In genomic region chrX:94662665-94663064, GRCh38 we compare ENCODE assay signal across 16 cellular contexts.
DNase-seq lines count a peak whose midpoint lies in the region; ATAC-seq and TF ChIP-seq lines count a peak whose summit lies in the region.
"Had no signal": no experiment of that assay in that cellular context is flagged by ENCODE, and none has a peak within 500 bp of the region (broad histone marks: within the 10 kb centered on the region; RNA-seq: fewer than 3 reads in every experiment).

No MANE protein-coding gene starts in this region.

- in situ Hi-C loops in KBM-7 (cut with MboI; ENCODE audit: low pct_unique_long_range_greater_than_20kb, low sequenced_read_pairs): no loop called here

- H3K79me2 ChIP-seq in mesendoderm (ENCODE audit: control insufficient read depth, insufficient read depth, low read length): no peaks in the 10 kb centered on the region

- no peak overlapping the region for H4K5ac ChIP-seq in mesendoderm (ENCODE audit: low read length)

- no peak overlapping the region for H2AK5ac ChIP-seq in mesendoderm (ENCODE audit: low read length)

- no peak overlapping the region for H3K9ac ChIP-seq in mesendoderm (ENCODE audit: low read length)

- no peak overlapping the region for H2BK15ac ChIP-seq in mesendoderm (replicated peaks; ENCODE audit: low read depth)

- no peak overlapping the region for H2BK5ac ChIP-seq in mesendoderm (ENCODE audit: low read length)

- H3K4ac ChIP-seq in mesendoderm (ENCODE audit: low read depth, low read length): no peak overlapping the region

- no peaks in the 10 kb centered on the region for H3K36me3 ChIP-seq in mesendoderm (ENCODE audit: control insufficient read depth, insufficient read depth, low read length)
- H3K36me3 ChIP-seq in upper lobe of left lung: no peaks in the 10 kb centered on the region
- H3K36me3 ChIP-seq: esophagus muscularis mucosa, ovary, SJCRH30 had no signal

- no peak overlapping the region for H3K18ac ChIP-seq in mesendoderm (ENCODE audit: low read length)

- H3K9me3 ChIP-seq in upper lobe of left lung: peaks cover 0 to 18% (median 0%) of the 10 kb centered on the region in 4 donors
- H3K9me3 ChIP-seq: esophagus muscularis mucosa, ovary, SJCRH30 had no signal

- no peaks in the 10 kb centered on the region for H3K4me1 ChIP-seq in mesendoderm (ENCODE audit: control insufficient read depth, low read depth, low read length)
- no peaks in the 10 kb centered on the region for H3K4me1 ChIP-seq in upper lobe of left lung
- H3K4me1 ChIP-seq: esophagus muscularis mucosa, SJCRH30 had no signal

- TF ChIP-seq CTCF in VCaP (conservative IDR thresholded peaks at IDR 0.05): peak; percentile 51
- peak in 2 of 6 experiments; percentile 12 to 15 for TF ChIP-seq CTCF in upper lobe of left lung (IDR thresholded peaks at IDR 0.05)

- H2BK120ac ChIP-seq in mesendoderm (ENCODE audit: low read depth, low read length): no peak overlapping the region

- no peaks in the 10 kb centered on the region for H3K79me1 ChIP-seq in mesendoderm (ENCODE audit: low read length)

- H3K56ac ChIP-seq in mesendoderm (ENCODE audit: low read length): no peak overlapping the region

- DNase-seq in D341Med (ENCODE audit: low spot score): peak; percentile 20
- peak; percentile 12 for DNase-seq in KBM-7
- DNase-seq in mesendoderm: peak; percentile 6
- DNase-seq in hippocampal formation (lab: John Stamatoyannopoulos, UW): no peak
- DNase-seq in upper lobe of left lung: no peak
- DNase-seq in NCI-H510A (lab: John Stamatoyannopoulos, UW): no peak
- DNase-seq: activated CD4-positive, CD25-positive, alpha-beta regulatory T cell; activated naive CD8-positive, alpha-beta T cell treated with anti-CD3 and anti-CD28 coated beads, Interleukin-2, amount 50 U/mL, for 24 hours; NCI-H1694 treated with DMSO at 0.1 percent for 48 hours; NCI-H345; ovary; SJCRH30; stimulated activated CD4-positive, alpha-beta T cell treated with anti-CD3 and anti-CD28 coated beads, Interleukin-2, amount 100 ng/mL, for 48 hours had no signal

- ATAC-seq in HG02588 (IDR thresholded peaks at IDR 0.05; ENCODE audit: unreplicated experiment) (no peak), upper lobe of left lung (ENCODE audit: low FRiP score in 2 of 2) (no peak)
- ATAC-seq: activated naive CD8-positive, alpha-beta T cell treated with anti-CD3 and anti-CD28 coated beads, Interleukin-2, amount 50 U/mL, for 24 hours had no signal

- no peak overlapping the region for H4K8ac ChIP-seq in mesendoderm (ENCODE audit: low read depth, low read length)

- TF ChIP-seq POLR2A in upper lobe of left lung (IDR thresholded peaks at IDR 0.05): no peak

- H3K27ac ChIP-seq in VCaP (peak overlapping the region; percentile 22; the same call in 1 of the 2 replicates), mesendoderm (ENCODE audit: low read depth, low read length) (no peak overlapping the region), upper lobe of left lung (no peak overlapping the region)
- H3K27ac ChIP-seq: esophagus muscularis mucosa, ovary, SJCRH30 had no signal

- H3K4me3 ChIP-seq in mesendoderm (ENCODE audit: low read length): no peak overlapping the region
- no peak overlapping the region for H3K4me3 ChIP-seq in upper lobe of left lung
- H3K4me3 ChIP-seq: esophagus muscularis mucosa, ovary, SJCRH30 had no signal

- H3K27me3 ChIP-seq in mesendoderm (ENCODE audit: insufficient read depth, low read length, poor library complexity): no peaks in the 10 kb centered on the region
- no peaks in the 10 kb centered on the region for H3K27me3 ChIP-seq in upper lobe of left lung
- H3K27me3 ChIP-seq: esophagus muscularis mucosa, ovary, SJCRH30 had no signal

- H3K4me2 ChIP-seq in mesendoderm (ENCODE audit: low read length): no peak overlapping the region

- TF ChIP-seq EP300 in upper lobe of left lung (IDR thresholded peaks at IDR 0.05): no peak

- H3K23ac ChIP-seq in mesendoderm (ENCODE audit: low read length): no peak overlapping the region

Comparison
In these comparisons a context has a peak if more than half of its experiments do, and no peak if none do; other contexts are left out.
1. DNase-seq: peak in D341Med (single experiment), KBM-7 (single experiment) and mesendoderm (single experiment); none in hippocampal formation (0 of 2), upper lobe of left lung (0 of 2) and NCI-H510A (single experiment).